In the genomic region with DNA sequence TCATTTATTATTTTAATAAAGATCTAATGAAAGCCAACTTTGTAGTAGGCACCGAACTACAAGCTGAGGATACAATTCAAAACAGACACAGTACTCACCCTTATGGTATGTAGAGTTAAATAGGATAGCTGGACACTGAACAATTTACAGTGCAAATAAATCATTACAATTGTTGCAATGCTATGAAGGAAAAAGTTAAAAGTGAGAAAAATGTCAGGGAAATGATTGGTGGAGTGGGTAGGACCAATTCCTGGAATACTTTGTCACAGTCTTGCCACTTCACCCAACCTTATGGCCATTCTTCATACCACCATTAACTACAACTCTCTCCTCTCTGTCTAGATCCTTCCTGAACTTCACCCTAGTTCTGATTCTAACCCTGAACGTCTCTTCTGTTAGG, we compare ENCODE assay signal across 32 cellular contexts.
"Had no signal": no experiment of that assay in that cellular context is flagged by ENCODE, and none has a peak within 500 bp of the region (broad histone marks: within the 10 kb centered on the region; RNA-seq: fewer than 3 reads in every experiment).

No MANE protein-coding gene starts in this region.

- ATAC-seq: activated CD4-positive, alpha-beta T cell treated with anti-CD3 and anti-CD28 coated beads for 36 hours; activated CD8-positive, alpha-beta memory T cell treated with anti-CD3 and anti-CD28 coated beads, Interleukin-2, amount 10 ng/mL, durations not matched to agents 7 days and 5 days; activated CD8-positive, alpha-beta T cell treated with anti-CD3 and anti-CD28 coated beads, Interleukin-2, amount 10 ng/mL, durations not matched to agents 7 days and 5 days; activated naive CD4-positive, alpha-beta T cell treated with anti-CD3 and anti-CD28 coated beads, Interleukin-2, amount 50 U/mL, for 72 hours; foreskin keratinocyte; gastrocnemius medialis; heart left ventricle had no signal

- H3K36me3 ChIP-seq: ascending aorta, breast epithelium, cardiac muscle cell, colonic mucosa, esophagus muscularis mucosa, gastrocnemius medialis, heart left ventricle had no signal

- H3K9me3 Mint-ChIP-seq: activated CD4-positive, alpha-beta memory T cell treated with anti-CD3 and anti-CD28 coated beads for 36 hours; activated CD4-positive, alpha-beta T cell treated with anti-CD3 and anti-CD28 coated beads, Interleukin-2, amount 10 ng/mL, durations not matched to agents 24 days and 14 days; activated naive CD4-positive, alpha-beta T cell treated with anti-CD3 and anti-CD28 coated beads, Interleukin-2, amount 10 ng/mL, durations not matched to agents 7 days and 5 days; activated naive CD4-positive, alpha-beta T cell treated with anti-CD3 and anti-CD28 coated beads, Interleukin-2, amount 50 U/mL, for 72 hours; activated naive CD8-positive, alpha-beta T cell treated with anti-CD3 and anti-CD28 coated beads, Interleukin-2, amount 10 ng/mL, durations not matched to agents 7 days and 5 days; endodermal cell had no signal

- H3K4me3 Mint-ChIP-seq: activated CD4-positive, alpha-beta memory T cell treated with anti-CD3 and anti-CD28 coated beads for 36 hours; activated CD4-positive, alpha-beta T cell treated with anti-CD3 and anti-CD28 coated beads for 36 hours; activated CD4-positive, alpha-beta T cell treated with anti-CD3 and anti-CD28 coated beads, Interleukin-2, amount 10 ng/mL, durations not matched to agents 24 days and 14 days; activated CD8-positive, alpha-beta memory T cell treated with anti-CD3 and anti-CD28 coated beads, Interleukin-2, amount 10 ng/mL, durations not matched to agents 7 days and 5 days; activated CD8-positive, alpha-beta T cell treated with anti-CD3 and anti-CD28 coated beads, Interleukin-2, amount 10 ng/mL, durations not matched to agents 7 days and 5 days; activated naive CD4-positive, alpha-beta T cell treated with anti-CD3 and anti-CD28 coated beads, Interleukin-2, amount 10 ng/mL, durations not matched to agents 7 days and 5 days; activated naive CD8-positive, alpha-beta T cell treated with anti-CD3 and anti-CD28 coated beads, Interleukin-2, amount 10 ng/mL, durations not matched to agents 7 days and 5 days; brain; endodermal cell had no signal

- H3K36me3 Mint-ChIP-seq: activated CD4-positive, alpha-beta memory T cell treated with anti-CD3 and anti-CD28 coated beads for 36 hours; activated CD8-positive, alpha-beta memory T cell treated with anti-CD3 and anti-CD28 coated beads, Interleukin-2, amount 10 ng/mL, durations not matched to agents 7 days and 5 days; activated naive CD4-positive, alpha-beta T cell treated with anti-CD3 and anti-CD28 coated beads, Interleukin-2, amount 10 ng/mL, durations not matched to agents 7 days and 5 days; activated naive CD4-positive, alpha-beta T cell treated with anti-CD3 and anti-CD28 coated beads, Interleukin-2, amount 50 U/mL, for 72 hours; activated naive CD8-positive, alpha-beta T cell treated with anti-CD3 and anti-CD28 coated beads, Interleukin-2, amount 10 ng/mL, durations not matched to agents 7 days and 5 days; brain had no signal

- H3K4me1 ChIP-seq: ascending aorta, breast epithelium, colonic mucosa, esophagus muscularis mucosa, foreskin keratinocyte, gastrocnemius medialis, heart left ventricle had no signal

- H3K4me1 Mint-ChIP-seq: activated CD4-positive, alpha-beta T cell treated with anti-CD3 and anti-CD28 coated beads for 36 hours; activated CD4-positive, alpha-beta T cell treated with anti-CD3 and anti-CD28 coated beads, Interleukin-2, amount 10 ng/mL, durations not matched to agents 24 days and 14 days; activated CD8-positive, alpha-beta memory T cell treated with anti-CD3 and anti-CD28 coated beads, Interleukin-2, amount 10 ng/mL, durations not matched to agents 7 days and 5 days; activated naive CD4-positive, alpha-beta T cell treated with anti-CD3 and anti-CD28 coated beads, Interleukin-2, amount 10 ng/mL, durations not matched to agents 7 days and 5 days; activated naive CD8-positive, alpha-beta T cell treated with anti-CD3 and anti-CD28 coated beads, Interleukin-2, amount 10 ng/mL, durations not matched to agents 7 days and 5 days; brain; endodermal cell had no signal

- H3K27ac ChIP-seq: ascending aorta, breast epithelium, cardiac muscle cell, colonic mucosa, dorsolateral prefrontal cortex, esophagus muscularis mucosa, foreskin keratinocyte, gastrocnemius medialis, heart left ventricle had no signal

- H3K27ac Mint-ChIP-seq: activated CD4-positive, alpha-beta memory T cell treated with anti-CD3 and anti-CD28 coated beads for 36 hours; activated CD4-positive, alpha-beta T cell treated with anti-CD3 and anti-CD28 coated beads for 36 hours; activated CD4-positive, alpha-beta T cell treated with anti-CD3 and anti-CD28 coated beads, Interleukin-2, amount 10 ng/mL, durations not matched to agents 24 days and 14 days; activated CD8-positive, alpha-beta memory T cell treated with anti-CD3 and anti-CD28 coated beads, Interleukin-2, amount 10 ng/mL, durations not matched to agents 7 days and 5 days; activated CD8-positive, alpha-beta T cell treated with anti-CD3 and anti-CD28 coated beads, Interleukin-2, amount 10 ng/mL, durations not matched to agents 7 days and 5 days; activated naive CD4-positive, alpha-beta T cell treated with anti-CD3 and anti-CD28 coated beads, Interleukin-2, amount 10 ng/mL, durations not matched to agents 7 days and 5 days; activated naive CD4-positive, alpha-beta T cell treated with anti-CD3 and anti-CD28 coated beads, Interleukin-2, amount 50 U/mL, for 72 hours; activated naive CD8-positive, alpha-beta T cell treated with anti-CD3 and anti-CD28 coated beads, Interleukin-2, amount 10 ng/mL, durations not matched to agents 7 days and 5 days; brain; endodermal cell had no signal

- DNase-seq: activated CD4-positive, alpha-beta memory T cell treated with anti-CD3 and anti-CD28 coated beads for 36 hours; activated CD4-positive, alpha-beta T cell treated with anti-CD3 and anti-CD28 coated beads for 36 hours; activated CD4-positive, alpha-beta T cell treated with anti-CD3 and anti-CD28 coated beads, Interleukin-2, amount 10 ng/mL, durations not matched to agents 24 days and 14 days; activated CD4-positive, CD25-positive, alpha-beta regulatory T cell; activated CD4-positive, CD25-positive, alpha-beta regulatory T cell treated with anti-CD3 and anti-CD28 coated beads, Interleukin-2, amount 50 U/mL, for 72 hours; activated CD8-positive, alpha-beta memory T cell treated with anti-CD3 and anti-CD28 coated beads, Interleukin-2, amount 10 ng/mL, durations not matched to agents 7 days and 5 days; activated CD8-positive, alpha-beta memory T cell treated with anti-CD3 and anti-CD28 coated beads, Interleukin-2, amount 50 U/mL, for 4 hours; activated CD8-positive, alpha-beta T cell treated with anti-CD3 and anti-CD28 coated beads, Interleukin-2, amount 10 ng/mL, durations not matched to agents 7 days and 5 days; activated gamma-delta T cell; activated naive CD4-positive, alpha-beta T cell; activated naive CD4-positive, alpha-beta T cell treated with anti-CD3 and anti-CD28 coated beads, Interleukin-2, amount 10 ng/mL, durations not matched to agents 7 days and 5 days; activated naive CD8-positive, alpha-beta T cell treated with anti-CD3 and anti-CD28 coated beads, Interleukin-2, amount 10 ng/mL, durations not matched to agents 7 days and 5 days; activated T-cell treated with anti-CD3 and anti-CD28 coated beads, Interleukin-2, amount 50 U/mL, for 1 hour; activated T-cell treated with anti-CD3 and anti-CD28 coated beads, Interleukin-2, amount 50 U/mL, for 48 hours; central memory CD4-positive, alpha-beta T cell; cerebellar nuclear complex; colonic mucosa; dorsolateral prefrontal cortex; effector memory CD4-positive, alpha-beta T cell; endodermal cell; erythroblast; foreskin keratinocyte; gastrocnemius medialis; glutamatergic neuron; heart left ventricle; T-helper 2 cell had no signal

- H3K4me3 ChIP-seq: ascending aorta, breast epithelium, cardiac muscle cell, colonic mucosa, dorsolateral prefrontal cortex, esophagus muscularis mucosa, gastrocnemius medialis, heart left ventricle had no signal

- H3K27me3 ChIP-seq: ascending aorta, breast epithelium, cardiac muscle cell, colonic mucosa, dorsolateral prefrontal cortex, esophagus muscularis mucosa, foreskin keratinocyte, gastrocnemius medialis, heart left ventricle had no signal

- H3K9me3 ChIP-seq: ascending aorta, breast epithelium, colonic mucosa, esophagus muscularis mucosa, gastrocnemius medialis, heart left ventricle had no signal

- H3K27me3 Mint-ChIP-seq: activated CD4-positive, alpha-beta T cell treated with anti-CD3 and anti-CD28 coated beads, Interleukin-2, amount 10 ng/mL, durations not matched to agents 24 days and 14 days; activated CD8-positive, alpha-beta memory T cell treated with anti-CD3 and anti-CD28 coated beads, Interleukin-2, amount 10 ng/mL, durations not matched to agents 7 days and 5 days; activated naive CD4-positive, alpha-beta T cell treated with anti-CD3 and anti-CD28 coated beads, Interleukin-2, amount 10 ng/mL, durations not matched to agents 7 days and 5 days; activated naive CD8-positive, alpha-beta T cell treated with anti-CD3 and anti-CD28 coated beads, Interleukin-2, amount 10 ng/mL, durations not matched to agents 7 days and 5 days had no signal
